Comparison of ENCODE assay signal across 10 cellular contexts in the genomic region with DNA sequence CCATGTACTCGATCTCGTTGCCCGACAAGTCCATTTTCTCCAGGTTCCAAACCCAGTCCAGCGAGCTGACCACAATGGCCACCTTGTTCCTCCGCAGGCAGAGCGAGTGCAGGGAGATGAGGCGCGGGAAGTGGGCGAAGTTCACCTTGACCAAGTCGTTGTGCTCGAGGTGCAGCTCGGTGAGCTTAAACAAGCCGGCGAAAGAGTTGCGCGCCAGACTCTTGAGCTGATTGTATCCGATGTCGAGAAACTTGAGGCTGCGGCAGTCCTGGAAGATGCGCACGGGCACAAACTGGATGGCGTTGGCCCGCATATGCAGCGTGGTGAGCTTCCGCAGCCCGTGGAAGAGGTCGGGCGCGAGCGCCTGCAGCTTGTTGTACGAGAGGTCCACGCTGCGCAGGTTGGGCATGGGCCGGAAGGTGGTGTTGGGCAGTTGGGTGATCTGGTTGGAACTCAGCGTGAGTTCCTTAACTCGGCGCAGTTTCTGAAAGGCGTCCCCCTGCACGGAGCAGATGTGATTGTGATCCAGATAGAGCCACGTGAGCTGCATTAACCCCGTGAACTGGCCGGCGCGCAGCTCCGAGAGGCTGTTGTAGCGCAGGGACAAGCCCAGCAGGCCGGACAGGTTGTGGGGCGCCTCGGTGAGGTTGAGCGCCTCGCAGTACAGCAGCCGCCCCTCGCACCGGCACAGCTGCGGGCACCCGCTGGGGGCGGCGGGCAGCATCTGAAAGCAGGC. TPM values are rescaled to one million over a fixed set of nuclear protein-coding genes. Genes with fewer than 3 reads are reported as not detected.
DNase-seq lines count a peak whose midpoint lies in the region; ATAC-seq and TF ChIP-seq lines count a peak whose summit lies in the region.
"Had no signal": no experiment of that assay in that cellular context is flagged by ENCODE, and none has a peak within 500 bp of the region (broad histone marks: within the 10 kb centered on the region; RNA-seq: fewer than 3 reads in every experiment).

No MANE protein-coding gene starts in this region.

- peak overlapping the region; percentile 38 for H3K4me3 ChIP-seq in H7 (ENCODE audit: insufficient read depth, low read depth, low read length)
- peak overlapping the region; percentile 32 to 79 (median 63) for H3K4me3 ChIP-seq in dorsolateral prefrontal cortex
- H3K4me3 ChIP-seq: prostate gland had no signal

- ATAC-seq in sciatic nerve (no peak), HG02610 (IDR thresholded peaks at IDR 0.05; ENCODE audit: unreplicated experiment) (no peak)

- no peak for TF ChIP-seq CTCF in dorsolateral prefrontal cortex (IDR thresholded peaks at IDR 0.05 in 54 of 56, conservative IDR thresholded peaks at IDR 0.05 in 2 of 56; ENCODE audit: low read depth in 1 of 56, partially characterized antibody in 56 of 56)

- H3K36me3 ChIP-seq in H7 (replicated peaks; ENCODE audit: control insufficient read depth, insufficient read depth, low read length) = no peaks in the 10 kb centered on the region
- H3K36me3 ChIP-seq: prostate gland had no signal

- intact Hi-C loops in dorsolateral prefrontal cortex (cut with DNase I) (no loop called here), sciatic nerve (cut with DNase I) (no loop called here)

- H3K27ac ChIP-seq in dorsolateral prefrontal cortex = peak overlapping the region in 55 of 59 donors; percentile 8 to 93 (median 78)
- H3K27ac ChIP-seq: prostate gland had no signal

- DNase-seq in H7 = peak; percentile 74
- peak in 9 of 10 donors; percentile 6 to 57 (median 44) for DNase-seq in dorsolateral prefrontal cortex
- peak; percentile 17 for DNase-seq in kidney tubule cell (ENCODE audit: low spot score)
- peak; percentile 55 for DNase-seq in sciatic nerve (ENCODE audit: low spot score)
- DNase-seq in EL = no peak
- no peak for DNase-seq in NCI-H1417 (lab: John Stamatoyannopoulos, UW)
- no peak for DNase-seq in foreskin melanocyte
- DNase-seq: activated CD4-positive, alpha-beta T cell treated with anti-CD3 and anti-CD28 coated beads for 4 hours had no signal

- peaks cover 55% of the 10 kb centered on the region for H3K27me3 ChIP-seq in H7 (ENCODE audit: control insufficient read depth, insufficient read depth, low read length)
- H3K27me3 ChIP-seq in dorsolateral prefrontal cortex = peaks cover 0 to 51% (median 11%) of the 10 kb centered on the region in 45 donors

RNA-seq across cellular contexts. Expression of a gene that starts 1.4 kb away (rescaled TPM):
- total RNA-seq in H7 (2014; rRNA removed; shearing (Covaris generic)) = 0.37 and 2.7 TPM in 2 replicates
- total RNA-seq in dorsolateral prefrontal cortex = 10 to 100 TPM in 117 of 120 experiments, 1 to 10 TPM in 3; 3.8 to 34.8 (median 19.7) TPM
- total RNA-seq in sciatic nerve = 7.2 TPM

Comparison
In these comparisons a context has a peak if more than half of its experiments do, and no peak if none do; other contexts are left out.
1. DNase-seq: peak in H7 (single experiment), dorsolateral prefrontal cortex (9 of 10), kidney tubule cell (single experiment) and sciatic nerve (single experiment); none in EL (single experiment), NCI-H1417 (0 of 3) and foreskin melanocyte (single experiment).